ENCODE assay signal across 8 cellular contexts in the genomic region with DNA sequence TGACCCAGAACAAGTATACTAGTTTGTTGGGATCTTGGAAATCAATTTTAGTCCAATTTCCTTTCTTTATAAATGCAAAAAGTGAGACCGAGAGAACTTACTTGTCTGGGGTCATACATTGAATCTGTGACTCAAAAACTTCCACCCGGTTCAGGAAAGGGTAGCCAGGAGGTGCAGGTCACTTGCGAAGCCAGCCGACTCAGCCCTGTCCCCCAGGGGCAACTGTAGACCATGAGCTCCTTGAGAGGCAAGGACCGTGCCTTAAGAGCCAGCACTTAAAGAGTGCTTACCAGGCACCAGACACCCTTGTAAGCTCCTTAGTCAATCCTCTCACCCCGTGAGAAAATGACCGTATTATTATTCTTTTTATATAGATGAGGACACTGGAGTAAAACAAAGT. TPM values are rescaled to one million over a fixed set of nuclear protein-coding genes. Genes with fewer than 3 reads are reported as not detected.
DNase-seq lines count a peak whose midpoint lies in the region; ATAC-seq and TF ChIP-seq lines count a peak whose summit lies in the region.

No MANE protein-coding gene starts in this region.

- H3K56ac ChIP-seq in H9 (ENCODE audit: insufficient read length, low read depth, low read length) = no peak overlapping the region

- H3K79me2 ChIP-seq in H9 (ENCODE audit: insufficient read depth, low read length) = no peaks in the 10 kb centered on the region

- peaks cover 15% of the 10 kb centered on the region for H3K27me3 Mint-ChIP-seq in H9 (ENCODE audit: low read depth)
- H3K27me3 Mint-ChIP-seq in glutamatergic neuron (ENCODE audit: unreplicated experiment) = peaks cover 5% of the 10 kb centered on the region

- H4K8ac ChIP-seq in H9 (replicated peaks; ENCODE audit: insufficient read length, low read depth, low read length) = no peak overlapping the region

- H3K27ac ChIP-seq in H9 (ENCODE audit: insufficient read length, low read depth, low read length) (no peak overlapping the region), skin epidermis (peak overlapping the region in 20 of 21 experiments; percentile 52 to 95 (median 87))

- H2BK15ac ChIP-seq in H9 (ENCODE audit: low read depth, low read length) = no peak overlapping the region

- no peaks in the 10 kb centered on the region for H3K79me1 ChIP-seq in H9 (ENCODE audit: insufficient read depth, low read depth, low read length, poor library complexity, severe bottlenecking)

- no peak overlapping the region for H4K91ac ChIP-seq in H9 (ENCODE audit: insufficient read length, low read depth, low read length)

- peak overlapping the region; percentile 25 for H2AFZ ChIP-seq in H9 (ENCODE audit: low read length)

- no peak for ATAC-seq in HG02610 (IDR thresholded peaks at IDR 0.05; ENCODE audit: unreplicated experiment)

- H2AK5ac ChIP-seq in H9 (ENCODE audit: insufficient read length, low read length) = no peak overlapping the region

- H3T11ph ChIP-seq in H9 (ENCODE audit: low read length) = no peak overlapping the region

- H3K4me3 Mint-ChIP-seq in H9 = peak overlapping the region; percentile 83 to 95
- peak overlapping the region; percentile 99 for H3K4me3 Mint-ChIP-seq in glutamatergic neuron (ENCODE audit: unreplicated experiment)

- no peaks in the 10 kb centered on the region for H4K20me1 ChIP-seq in H9 (ENCODE audit: control insufficient read depth, insufficient read depth, insufficient read length)

- H3K9me3 ChIP-seq in H9 (ENCODE audit: control insufficient read depth, low read depth, low read length) = no peaks in the 10 kb centered on the region

- no peak overlapping the region for H3K4ac ChIP-seq in H9 (ENCODE audit: low read depth, low read length)

- no peaks in the 10 kb centered on the region for H3K4me1 ChIP-seq in H9 (ENCODE audit: insufficient read depth, low read length)

- no peak overlapping the region for H3K18ac ChIP-seq in H9 (ENCODE audit: insufficient read length, low read depth, low read length)

- no peaks in the 10 kb centered on the region for H3K27me3 ChIP-seq in H9 (ENCODE audit: insufficient read depth, low read length)

- WGBS in H9 (ENCODE audit: extremely low coverage, insufficient read length, low lambda C conversion rate) = no CpG with 5 or more reads among the region's 7 CpGs

- no peak overlapping the region for H2BK20ac ChIP-seq in H9 (ENCODE audit: low read depth, low read length, poor library complexity, severe bottlenecking)

- H2BK12ac ChIP-seq in H9 (ENCODE audit: insufficient read length, low read depth, low read length) = no peak overlapping the region

- H3K9me3 Mint-ChIP-seq in H9 (no peaks in the 10 kb centered on the region), glutamatergic neuron (ENCODE audit: unreplicated experiment) (peaks cover 3% of the 10 kb centered on the region)

- peak overlapping the region; percentile 74 for H3K4me3 ChIP-seq in WI38 (ENCODE audit: low read depth, low read length)
- H3K4me3 ChIP-seq in skin epidermis = peak overlapping the region; percentile 55 to 79 (median 70)

- peaks cover 14 to 15% of the 10 kb centered on the region in 2 experiments for H3K4me1 Mint-ChIP-seq in H9
- peaks cover 8% of the 10 kb centered on the region for H3K4me1 Mint-ChIP-seq in glutamatergic neuron (ENCODE audit: low read depth, unreplicated experiment)

- H3K23ac ChIP-seq in H9 (ENCODE audit: insufficient read length, low read depth, low read length) = no peak overlapping the region

- no peak for TF ChIP-seq CTCF in H9 (conservative IDR thresholded peaks at IDR 0.05)
- TF ChIP-seq CTCF in WI38 (IDR thresholded peaks at IDR 0.05; ENCODE audit: low read depth, low read length) = no peak
- no peak for TF ChIP-seq CTCF in glutamatergic neuron (IDR thresholded peaks at IDR 0.05; ENCODE audit: partially characterized antibody, unreplicated experiment)

- H3K14ac ChIP-seq in H9 (ENCODE audit: insufficient read depth, low read length) = no peak overlapping the region

- H4K5ac ChIP-seq in H9 (ENCODE audit: insufficient read length, low read depth, low read length) = no peak overlapping the region

- no peak overlapping the region for H2BK120ac ChIP-seq in H9 (ENCODE audit: low read depth, low read length, poor library complexity, severe bottlenecking)

- H2BK5ac ChIP-seq in H9 (ENCODE audit: insufficient read length, low read length) = no peak overlapping the region

- H3K27ac Mint-ChIP-seq in H9 = peak overlapping the region; percentile 65 to 88 (median 72); a peak in 2 of 7 replicates
- peak overlapping the region; percentile 98 for H3K27ac Mint-ChIP-seq in glutamatergic neuron (ENCODE audit: unreplicated experiment)

- H3K4me2 ChIP-seq in H9 (ENCODE audit: insufficient read depth, insufficient read length, low read length) = peak overlapping the region; percentile 90

- DNase-seq in H9 = no peak
- no peak for DNase-seq in glutamatergic neuron
- DNase-seq in effector CD8-positive, alpha-beta T cell (lab: John Stamatoyannopoulos, UW) = no peak
- DNase-seq in NCI-H526 (lab: John Stamatoyannopoulos, UW) = no peak
- no peak for DNase-seq in AG08395 (ENCODE audit: low spot score)

- peaks cover 10% of the 10 kb centered on the region for H3K23me2 ChIP-seq in H9 (ENCODE audit: insufficient read length, low read depth, low read length, poor library complexity, severe bottlenecking)

- H3K36me3 Mint-ChIP-seq in H9 (ENCODE audit: insufficient read depth in 1 of 3, low read depth in 3 of 3) (no peaks in the 10 kb centered on the region), glutamatergic neuron (ENCODE audit: unreplicated experiment) (no peaks in the 10 kb centered on the region)

- peak overlapping the region; percentile 61 for H3K9ac ChIP-seq in H9 (ENCODE audit: extremely low read depth, insufficient read length, low read length)

RNA-seq across cellular contexts. Expression of gene BCDIN3D, which starts 0.5 kb away (rescaled TPM):
- total RNA-seq in H9 (2021) = 3.3 and 3.5 TPM in 2 replicates
- 5.9 TPM for total RNA-seq in glutamatergic neuron (ENCODE audit: unreplicated experiment)

RNA-seq across cellular contexts. Expression of gene NCKAP5L, which starts 15.2 kb away (rescaled TPM):
- total RNA-seq in H9 (2021) (27.7 and 28.9 TPM in 2 replicates), glutamatergic neuron (ENCODE audit: unreplicated experiment) (64.3 TPM)
